ENCODE assay signal across 18 cellular contexts in the genomic region with DNA sequence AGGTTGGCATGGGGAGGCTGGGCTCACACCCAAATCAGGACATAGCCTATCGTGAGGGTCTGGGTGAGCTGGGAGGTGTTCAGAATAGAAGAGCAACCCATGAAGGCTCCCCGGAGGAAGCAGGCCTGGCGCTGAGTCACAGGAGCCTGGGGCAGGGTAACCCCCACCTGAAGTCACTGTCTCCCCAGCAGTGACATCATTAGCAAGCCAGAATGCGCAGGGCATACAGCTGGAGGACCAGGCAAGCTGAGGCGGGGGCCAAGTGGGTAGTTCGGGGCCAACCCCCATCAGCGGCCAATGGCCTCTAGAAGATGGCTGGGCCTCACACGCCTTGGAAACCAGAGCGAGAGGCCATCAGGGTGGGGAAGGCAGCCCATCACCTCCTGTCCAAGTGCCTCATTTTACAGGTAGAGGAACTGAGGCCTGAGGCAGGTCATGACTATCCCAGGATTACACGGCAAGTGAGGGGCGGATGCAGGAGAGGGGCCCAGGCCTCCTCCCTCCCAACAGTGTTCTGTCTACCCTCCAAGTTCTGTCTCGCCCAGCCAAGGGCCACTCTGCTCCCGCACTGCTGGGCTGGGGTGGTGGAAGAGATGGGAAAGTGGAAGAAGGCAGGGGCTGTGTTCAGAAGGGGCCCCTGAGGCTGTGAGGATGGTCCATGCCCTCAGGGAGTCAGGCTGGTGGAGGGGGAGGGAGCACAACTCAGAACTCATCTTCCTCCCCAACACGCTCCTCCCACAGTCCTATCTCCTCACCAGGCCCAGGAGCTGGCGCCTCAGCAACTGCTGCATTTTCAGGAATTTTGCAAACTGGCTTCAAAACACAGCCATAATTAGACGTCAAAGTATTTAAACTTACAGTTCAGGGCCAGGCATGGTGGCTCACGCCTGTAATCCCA. TPM values are rescaled to one million over a fixed set of nuclear protein-coding genes. Genes with fewer than 3 reads are reported as not detected.
DNase-seq lines count a peak whose midpoint lies in the region; ATAC-seq and TF ChIP-seq lines count a peak whose summit lies in the region.
"Had no signal": no experiment of that assay in that cellular context is flagged by ENCODE, and none has a peak within 500 bp of the region (broad histone marks: within the 10 kb centered on the region; RNA-seq: fewer than 3 reads in every experiment).

No MANE protein-coding gene starts in this region.

- H3K27me3 ChIP-seq in Panc1 (ENCODE audit: control insufficient read depth, insufficient read depth, low read length), result no peaks in the 10 kb centered on the region
- no peaks in the 10 kb centered on the region for H3K27me3 ChIP-seq in mesendoderm (ENCODE audit: insufficient read depth, low read length, poor library complexity)
- H3K27me3 ChIP-seq: SJCRH30 had no signal

- POLR2A ChIA-PET in Panc1 (lab: Charles Lee), result interaction anchor here (0.6 kb wide), 1 partner anchor 50 kb away, joined by 12 read pairs; a partner anchor contains a TSS

- no peak overlapping the region for H2BK15ac ChIP-seq in mesendoderm (replicated peaks; ENCODE audit: low read depth)

- H3K9ac ChIP-seq in mesendoderm (ENCODE audit: low read length), result no peak overlapping the region

- H3K36me3 Mint-ChIP-seq in Calu3 (ENCODE audit: insufficient read depth, unreplicated experiment), result peaks cover 40% of the 10 kb centered on the region
- H3K36me3 Mint-ChIP-seq in stimulated activated naive B cell treated with anti-CD40 and anti-IgM and Interleukin-4, amounts not matched to agents 10 μg/mL and 1 μg/mL and 100 μg/mL, for 72 hours, result peaks cover 0 to 3% of the 10 kb centered on the region in 2 donors
- H3K36me3 Mint-ChIP-seq: CD4-positive, CD25-positive, alpha-beta regulatory T cell; IgD-negative memory B cell had no signal

- H3K27ac Mint-ChIP-seq in Calu3 (ENCODE audit: unreplicated experiment), result peak overlapping the region; percentile 94
- H3K27ac Mint-ChIP-seq in stimulated activated naive B cell treated with anti-CD40 and anti-IgM and Interleukin-4, amounts not matched to agents 10 μg/mL and 1 μg/mL and 100 μg/mL, for 72 hours, result peak overlapping the region; percentile 17

- H3K18ac ChIP-seq in mesendoderm (ENCODE audit: low read length), result no peak overlapping the region

- H3K4me3 ChIP-seq in Panc1 (ENCODE audit: low read depth in 2 of 2, low read length in 2 of 2) (no peak overlapping the region), mesendoderm (ENCODE audit: low read length) (no peak overlapping the region)
- H3K4me3 ChIP-seq: SJCRH30 had no signal

- no peak for TF ChIP-seq CTCF in Calu3 (IDR thresholded peaks at IDR 0.05; ENCODE audit: unreplicated experiment)
- no peak for TF ChIP-seq CTCF in Panc1 (IDR thresholded peaks at IDR 0.05)

- no peak overlapping the region for H3K4me3 Mint-ChIP-seq in Calu3 (ENCODE audit: low read depth, unreplicated experiment)
- no peak overlapping the region for H3K4me3 Mint-ChIP-seq in stimulated activated naive B cell treated with anti-CD40 and anti-IgM and Interleukin-4, amounts not matched to agents 10 μg/mL and 1 μg/mL and 100 μg/mL, for 72 hours
- H3K4me3 Mint-ChIP-seq: CD4-positive, CD25-positive, alpha-beta regulatory T cell; IgD-negative memory B cell had no signal

- no peaks in the 10 kb centered on the region for H3K79me2 ChIP-seq in mesendoderm (ENCODE audit: control insufficient read depth, insufficient read depth, low read length)

- H4K5ac ChIP-seq in mesendoderm (ENCODE audit: low read length), result no peak overlapping the region

- WGBS in mesendoderm (ENCODE audit: extremely low coverage, insufficient coverage, low lambda C conversion rate), result no CpG with 5 or more reads among the region's 17 CpGs

- H3K4me2 ChIP-seq in mesendoderm (ENCODE audit: low read length), result no peak overlapping the region

- no peak overlapping the region for H4K8ac ChIP-seq in mesendoderm (ENCODE audit: low read depth, low read length)

- peaks cover 86% of the 10 kb centered on the region for H3K4me1 Mint-ChIP-seq in Calu3 (ENCODE audit: low read depth, unreplicated experiment)
- peaks cover 23 to 32% of the 10 kb centered on the region in 2 donors for H3K4me1 Mint-ChIP-seq in stimulated activated naive B cell treated with anti-CD40 and anti-IgM and Interleukin-4, amounts not matched to agents 10 μg/mL and 1 μg/mL and 100 μg/mL, for 72 hours

- BruUV-seq in Calu3 (replicated peaks; lab: Mats Ljungman, UMichigan) (no TSS peak), Panc1 (replicated peaks; lab: Mats Ljungman, UMichigan) (no TSS peak)

- H3K56ac ChIP-seq in mesendoderm (ENCODE audit: low read length), result peak overlapping the region; percentile 2

- no peak overlapping the region for H2BK5ac ChIP-seq in mesendoderm (ENCODE audit: low read length)

- ATAC-seq in Panc1 (no peak), GM19351 (IDR thresholded peaks at IDR 0.05; ENCODE audit: unreplicated experiment) (no peak), GM18502 (IDR thresholded peaks at IDR 0.05; ENCODE audit: poor library complexity, unreplicated experiment) (no peak)
- no peak for ATAC-seq in stimulated activated naive B cell treated with anti-CD40 and anti-IgM and Interleukin-4, amounts not matched to agents 10 μg/mL and 1 μg/mL and 100 μg/mL, for 72 hours (replicated peaks)

- H3K4me1 ChIP-seq in Panc1 (ENCODE audit: control insufficient read depth, insufficient read depth, low read length), result peaks cover 67% of the 10 kb centered on the region
- peaks cover 4% of the 10 kb centered on the region for H3K4me1 ChIP-seq in mesendoderm (ENCODE audit: control insufficient read depth, low read depth, low read length)

- no peaks in the 10 kb centered on the region for H3K79me1 ChIP-seq in mesendoderm (ENCODE audit: low read length)

- peak overlapping the region; percentile 27 for H2AK5ac ChIP-seq in mesendoderm (ENCODE audit: low read length)

- no peaks in the 10 kb centered on the region for H3K27me3 Mint-ChIP-seq in Calu3 (ENCODE audit: unreplicated experiment)
- peaks cover 20 to 45% of the 10 kb centered on the region in 2 donors for H3K27me3 Mint-ChIP-seq in stimulated activated naive B cell treated with anti-CD40 and anti-IgM and Interleukin-4, amounts not matched to agents 10 μg/mL and 1 μg/mL and 100 μg/mL, for 72 hours

- CTCF ChIA-PET in Calu3 (lab: Charles Lee), result no interaction called here
- CTCF ChIA-PET in Panc1 (lab: Charles Lee), result no interaction called here

- no peaks in the 10 kb centered on the region for H3K36me3 ChIP-seq in Panc1 (ENCODE audit: control insufficient read depth, insufficient read depth, low read length)
- no peaks in the 10 kb centered on the region for H3K36me3 ChIP-seq in mesendoderm (ENCODE audit: control insufficient read depth, insufficient read depth, low read length)
- H3K36me3 ChIP-seq: SJCRH30 had no signal

- H3K9me3 Mint-ChIP-seq in Calu3 (ENCODE audit: low read depth, unreplicated experiment), result no peaks in the 10 kb centered on the region
- H3K9me3 Mint-ChIP-seq in stimulated activated naive B cell treated with anti-CD40 and anti-IgM and Interleukin-4, amounts not matched to agents 10 μg/mL and 1 μg/mL and 100 μg/mL, for 72 hours, result no peaks in the 10 kb centered on the region
- H3K9me3 Mint-ChIP-seq: IgD-negative memory B cell had no signal

- no peaks in the 10 kb centered on the region for H3K9me3 ChIP-seq in Panc1 (ENCODE audit: control insufficient read depth, insufficient read depth, low read depth, low read length)
- H3K9me3 ChIP-seq: Caco-2, SJCRH30 had no signal

- DNase-seq in Calu3 (no peak), Panc1 (ENCODE audit: low read depth, low spot score) (no peak), mesendoderm (no peak), activated gamma-delta T cell (lab: John Stamatoyannopoulos, UW) (no peak)
- DNase-seq in stimulated activated naive B cell treated with anti-CD40 and anti-IgM and Interleukin-4, amounts not matched to agents 10 μg/mL and 1 μg/mL and 100 μg/mL, for 72 hours, result no peak
- DNase-seq: Caco-2; CD4-positive, CD25-positive, alpha-beta regulatory T cell; GOT3; NCI-H1436; NCI-H2029; NCI-H2171; NCI-H446 treated with DMSO at 0.1 percent for 48 hours; NK-92 treated with Interleukin-12 subunit alpha and Interleukin-12 subunit beta, amount 100 ng/mL, for 24 hours; RPMI8226; SJCRH30 had no signal

- H3K4ac ChIP-seq in mesendoderm (ENCODE audit: low read depth, low read length), result no peak overlapping the region

- H2BK120ac ChIP-seq in mesendoderm (ENCODE audit: low read depth, low read length), result no peak overlapping the region

- in situ Hi-C loops in Panc1 (cut with HindIII; ENCODE audit: low pct_unique_long_range_greater_than_20kb, low sequenced_read_pairs), result no loop called here

- H3K23ac ChIP-seq in mesendoderm (ENCODE audit: low read length), result no peak overlapping the region

- intact Hi-C loops in Calu3 (cut with micrococcal nuclease; ENCODE audit: unreplicated experiment) (loop anchor here (5.0 kb wide), 1 partner anchor 53 kb away; a partner anchor contains a TSS), Panc1 (cut with micrococcal nuclease; ENCODE audit: unreplicated experiment) (loop anchor here (5.0 kb wide), 1 partner anchor 38 kb away; no protein-coding TSS in a partner anchor)

- H3K27ac ChIP-seq in Panc1 (ENCODE audit: low read length) (peak overlapping the region; percentile 63), mesendoderm (ENCODE audit: low read depth, low read length) (no peak overlapping the region)
- H3K27ac ChIP-seq: SJCRH30 had no signal

RNA-seq across cellular contexts. Expression of a gene that starts 24.6 kb away (rescaled TPM):
- 977 and 1,058 TPM in 2 replicates for total RNA-seq in Calu3 (2022)
- total RNA-seq in Panc1 (2021; ENCODE audit: unreplicated experiment), result 885 TPM
- 1,559 TPM for polyA plus RNA-seq in Panc1 (2012; ENCODE audit: insufficient read length)
- 2,149 TPM for polyA plus RNA-seq in mesendoderm (2013, experiment 1 of 2)
- 2,158 TPM for polyA plus RNA-seq in mesendoderm (2013, experiment 2 of 2)

RNA-seq across cellular contexts. Expression of a gene that starts 50.0 kb away (rescaled TPM):
- 12.1 and 25.9 TPM in 2 replicates for total RNA-seq in Calu3 (2022)
- total RNA-seq in Panc1 (2021; ENCODE audit: unreplicated experiment), result 78.0 TPM
- polyA plus RNA-seq in Panc1 (2012; ENCODE audit: insufficient read length), result 109 TPM
- 3.6 TPM for polyA plus RNA-seq in mesendoderm (2013, experiment 1 of 2)
- 3.7 TPM for polyA plus RNA-seq in mesendoderm (2013, experiment 2 of 2)

RNA-seq across cellular contexts. Expression of a gene that starts 55.0 kb away (rescaled TPM):
- total RNA-seq in Calu3 (2022), result 12.3 and 16.8 TPM in 2 replicates
- 17.8 TPM for total RNA-seq in Panc1 (2021; ENCODE audit: unreplicated experiment)
- 47.0 TPM for polyA plus RNA-seq in Panc1 (2012; ENCODE audit: insufficient read length)
- 10.5 TPM for polyA plus RNA-seq in mesendoderm (2013, experiment 1 of 2)
- polyA plus RNA-seq in mesendoderm (2013, experiment 2 of 2), result 10.0 TPM
